Comparison of ENCODE assay signal across 1 cellular context in the genomic region with DNA sequence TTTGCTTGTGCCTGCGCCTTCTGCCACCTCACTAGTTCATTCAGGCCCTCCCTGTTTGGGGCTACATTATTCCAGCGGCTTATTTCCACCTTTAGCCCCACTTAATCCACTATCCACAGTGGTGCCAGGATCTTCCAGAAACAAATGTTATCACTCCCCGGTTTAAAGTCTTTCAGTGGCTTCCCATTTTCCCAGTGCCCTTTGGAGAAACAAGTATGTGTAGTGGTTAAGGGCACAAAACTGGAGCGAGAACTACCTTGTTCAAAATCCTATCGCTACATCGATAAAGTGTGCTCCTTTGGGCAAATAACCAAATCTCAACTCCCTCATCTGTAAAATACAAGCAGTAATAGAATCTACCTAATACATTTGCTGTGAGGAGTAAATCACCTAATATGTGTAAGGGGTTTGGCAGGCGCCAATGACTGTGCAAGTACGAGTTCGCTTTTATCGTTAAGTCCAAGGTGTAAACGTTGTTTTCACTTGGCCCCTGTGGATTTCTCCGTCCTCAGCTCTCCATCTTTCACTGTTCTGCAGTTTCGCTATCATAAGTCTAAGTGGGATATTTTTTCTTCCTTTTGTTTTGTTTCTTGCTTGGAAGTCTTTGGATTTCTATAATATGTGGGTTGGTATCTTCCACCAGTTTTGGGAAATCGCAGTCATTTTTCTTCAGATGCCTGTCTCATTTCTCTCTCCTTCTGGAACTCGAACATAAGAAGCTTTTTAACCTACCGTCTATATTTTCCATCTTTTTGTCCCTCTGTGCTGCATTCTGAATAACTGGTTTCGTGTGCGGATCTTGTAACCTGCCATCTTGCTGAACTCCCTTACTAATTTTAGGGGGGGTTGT.
TF ChIP-seq lines count a peak whose summit lies in the region.

No MANE protein-coding gene starts in this region.

TF ChIP-seq in GM12878, 131 proteins besides CTCF, POLR2A, EP300 and RAD21:
- TF ChIP-seq MYB (IDR thresholded peaks at IDR 0.05; ENCODE audit: borderline replicate concordance, low read depth, low read length) = no peak
- TF ChIP-seq NKRF (conservative IDR thresholded peaks at IDR 0.05) = no peak
- peak; percentile 21 to 25; a peak in 1 of 4 replicates for TF ChIP-seq IKZF2 (IDR thresholded peaks at IDR 0.05)
- TF ChIP-seq, protein P1, sequence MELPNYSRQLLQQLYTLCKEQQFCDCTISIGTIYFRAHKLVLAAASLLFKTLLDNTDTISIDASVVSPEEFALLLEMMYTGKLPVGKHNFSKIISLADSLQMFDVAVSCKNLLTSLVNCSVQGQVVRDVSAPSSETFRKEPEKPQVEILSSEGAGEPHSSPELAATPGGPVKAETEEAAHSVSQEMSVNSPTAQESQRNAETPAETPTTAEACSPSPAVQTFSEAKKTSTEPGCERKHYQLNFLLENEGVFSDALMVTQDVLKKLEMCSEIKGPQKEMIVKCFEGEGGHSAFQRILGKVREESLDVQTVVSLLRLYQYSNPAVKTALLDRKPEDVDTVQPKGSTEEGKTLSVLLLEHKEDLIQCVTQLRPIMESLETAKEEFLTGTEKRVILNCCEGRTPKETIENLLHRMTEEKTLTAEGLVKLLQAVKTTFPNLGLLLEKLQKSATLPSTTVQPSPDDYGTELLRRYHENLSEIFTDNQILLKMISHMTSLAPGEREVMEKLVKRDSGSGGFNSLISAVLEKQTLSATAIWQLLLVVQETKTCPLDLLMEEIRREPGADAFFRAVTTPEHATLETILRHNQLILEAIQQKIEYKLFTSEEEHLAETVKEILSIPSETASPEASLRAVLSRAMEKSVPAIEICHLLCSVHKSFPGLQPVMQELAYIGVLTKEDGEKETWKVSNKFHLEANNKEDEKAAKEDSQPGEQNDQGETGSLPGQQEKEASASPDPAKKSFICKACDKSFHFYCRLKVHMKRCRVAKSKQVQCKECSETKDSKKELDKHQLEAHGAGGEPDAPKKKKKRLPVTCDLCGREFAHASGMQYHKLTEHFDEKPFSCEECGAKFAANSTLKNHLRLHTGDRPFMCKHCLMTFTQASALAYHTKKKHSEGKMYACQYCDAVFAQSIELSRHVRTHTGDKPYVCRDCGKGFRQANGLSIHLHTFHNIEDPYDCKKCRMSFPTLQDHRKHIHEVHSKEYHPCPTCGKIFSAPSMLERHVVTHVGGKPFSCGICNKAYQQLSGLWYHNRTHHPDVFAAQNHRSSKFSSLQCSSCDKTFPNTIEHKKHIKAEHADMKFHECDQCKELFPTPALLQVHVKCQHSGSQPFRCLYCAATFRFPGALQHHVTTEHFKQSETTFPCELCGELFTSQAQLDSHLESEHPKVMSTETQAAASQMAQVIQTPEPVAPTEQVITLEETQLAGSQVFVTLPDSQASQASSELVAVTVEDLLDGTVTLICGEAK (IDR thresholded peaks at IDR 0.05; ENCODE audit: borderline replicate concordance) = peak; percentile 43
- TF ChIP-seq, protein P2, sequence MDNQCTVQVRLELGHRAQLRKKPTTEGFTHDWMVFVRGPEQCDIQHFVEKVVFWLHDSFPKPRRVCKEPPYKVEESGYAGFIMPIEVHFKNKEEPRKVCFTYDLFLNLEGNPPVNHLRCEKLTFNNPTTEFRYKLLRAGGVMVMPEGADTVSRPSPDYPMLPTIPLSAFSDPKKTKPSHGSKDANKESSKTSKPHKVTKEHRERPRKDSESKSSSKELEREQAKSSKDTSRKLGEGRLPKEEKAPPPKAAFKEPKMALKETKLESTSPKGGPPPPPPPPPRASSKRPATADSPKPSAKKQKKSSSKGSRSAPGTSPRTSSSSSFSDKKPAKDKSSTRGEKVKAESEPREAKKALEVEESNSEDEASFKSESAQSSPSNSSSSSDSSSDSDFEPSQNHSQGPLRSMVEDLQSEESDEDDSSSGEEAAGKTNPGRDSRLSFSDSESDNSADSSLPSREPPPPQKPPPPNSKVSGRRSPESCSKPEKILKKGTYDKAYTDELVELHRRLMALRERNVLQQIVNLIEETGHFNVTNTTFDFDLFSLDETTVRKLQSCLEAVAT (IDR thresholded peaks at IDR 0.05) = peak; percentile 98
- TF ChIP-seq NBN (IDR thresholded peaks at IDR 0.05) = no peak
